In genomic region chr2:34099377-34099776, GRCh38 we compare ENCODE assay signal across 29 cellular contexts.
"Had no signal": no experiment of that assay in that cellular context is flagged by ENCODE, and none has a peak within 500 bp of the region (broad histone marks: within the 10 kb centered on the region; RNA-seq: fewer than 3 reads in every experiment).

No MANE protein-coding gene starts in this region.

- DNase-seq: activated CD4-positive, alpha-beta memory T cell treated with anti-CD3 and anti-CD28 coated beads for 36 hours; activated CD4-positive, alpha-beta T cell treated with anti-CD3 and anti-CD28 coated beads for 1 hour; activated CD4-positive, alpha-beta T cell treated with anti-CD3 and anti-CD28 coated beads for 36 hours; activated CD4-positive, alpha-beta T cell treated with anti-CD3 and anti-CD28 coated beads, Interleukin-2, amount 10 ng/mL, durations not matched to agents 24 days and 14 days; activated CD4-positive, alpha-beta T cell treated with anti-CD3 and anti-CD28 coated beads, Interleukin-2, amount 50 U/mL, for 1 hour; activated CD4-positive, alpha-beta T cell treated with anti-CD3 and anti-CD28 coated beads, Interleukin-2, amount 50 U/mL, for 4 hours; activated CD4-positive, CD25-positive, alpha-beta regulatory T cell; activated CD8-positive, alpha-beta memory T cell treated with anti-CD3 and anti-CD28 coated beads, Interleukin-2, amount 50 U/mL, for 4 hours; activated CD8-positive, alpha-beta T cell treated with anti-CD3 and anti-CD28 coated beads for 36 hours; activated effector memory CD4-positive, alpha-beta T cell treated with anti-CD3 and anti-CD28 coated beads, Interleukin-2, amount 50 U/mL, for 16 hours; activated gamma-delta T cell treated with Interleukin-2 at 50 U/mL for 16 hours; activated naive CD4-positive, alpha-beta T cell; activated naive CD4-positive, alpha-beta T cell treated with anti-CD3 and anti-CD28 coated beads for 36 hours; activated naive CD4-positive, alpha-beta T cell treated with anti-CD3 and anti-CD28 coated beads, Interleukin-2, amount 50 U/mL, for 16 hours; activated naive CD8-positive, alpha-beta T cell treated with anti-CD3 and anti-CD28 coated beads for 36 hours; activated T-cell treated with anti-CD3 and anti-CD28 coated beads for 4 hours; activated T-cell treated with anti-CD3 and anti-CD28 coated beads, Interleukin-2, amount 50 U/mL, for 1 hour; activated T-cell treated with anti-CD3 and anti-CD28 coated beads, Interleukin-2, amount 50 U/mL, for 4 hours; activated T-cell treated with anti-CD3 and anti-CD28 coated beads, Interleukin-2, amount 50 U/mL, for 72 hours; adrenal gland; amniotic stem cell; aorta; body of pancreas; brain microvascular endothelial cell; central memory CD4-positive, alpha-beta T cell; T-cell; T-helper 17 cell had no signal

- H3K9me3 ChIP-seq: adrenal gland, body of pancreas, breast epithelium had no signal

- H3K27ac ChIP-seq: adrenal gland, body of pancreas, brain microvascular endothelial cell, breast epithelium, VCaP had no signal

- H3K4me1 ChIP-seq: adrenal gland, body of pancreas, breast epithelium had no signal

- H3K36me3 ChIP-seq: adrenal gland, brain microvascular endothelial cell, breast epithelium had no signal

- H3K27me3 ChIP-seq: adrenal gland, body of pancreas, brain microvascular endothelial cell, breast epithelium had no signal

- H3K4me3 ChIP-seq: adrenal gland, body of pancreas, breast epithelium had no signal
